ENCODE assay signal across 19 cellular contexts in the genomic region with DNA sequence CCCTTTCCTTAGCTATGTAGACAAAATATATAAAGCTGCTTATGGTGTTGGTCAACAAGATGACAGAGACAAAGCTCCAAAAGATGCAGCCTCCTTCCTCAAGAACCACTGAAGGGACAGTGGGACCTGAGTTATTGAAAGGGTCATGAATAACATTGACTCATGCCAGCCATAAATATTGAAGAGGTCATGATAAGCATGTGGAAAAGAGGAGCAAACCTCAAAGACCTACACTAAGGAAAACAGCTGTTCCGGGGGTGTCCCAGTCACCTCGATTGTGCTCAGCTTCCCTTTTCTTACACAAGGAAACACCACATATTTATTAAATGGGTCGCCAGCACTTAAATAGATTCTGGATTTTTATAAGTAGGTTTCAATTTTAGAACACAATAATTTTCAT.
A peak's percentile ranks its signal among the peaks of the same experiment; 100 is the strongest.
DNase-seq lines count a peak whose midpoint lies in the region; ATAC-seq lines count a peak whose summit lies in the region.
"Had no signal": no experiment of that assay in that cellular context is flagged by ENCODE, and none has a peak within 500 bp of the region (broad histone marks: within the 10 kb centered on the region; RNA-seq: fewer than 3 reads in every experiment).

No MANE protein-coding gene starts in this region.

- peaks cover 21% of the 10 kb centered on the region for H3K4me1 Mint-ChIP-seq in activated T-cell treated with anti-CD3 and anti-CD28 coated beads, Interleukin-2, amount 50 U/mL, for 72 hours (ENCODE audit: low read depth)
- peaks cover 8% of the 10 kb centered on the region for H3K4me1 Mint-ChIP-seq in activated T-cell treated with anti-CD3 and anti-CD28 coated beads, Interleukin-2, amount 50 U/mL, for 4 hours (ENCODE audit: low read depth)
- peaks cover 4 to 16% (median 5%) of the 10 kb centered on the region in 3 donors for H3K4me1 Mint-ChIP-seq in IgD-negative memory B cell
- H3K4me1 Mint-ChIP-seq in effector memory CD8-positive, alpha-beta T cell (ENCODE audit: low read depth in 2 of 2): peaks cover 11 to 30% of the 10 kb centered on the region in 2 donors
- peaks cover 33% of the 10 kb centered on the region for H3K4me1 Mint-ChIP-seq in stimulated activated memory B cell treated with anti-CD40 and anti-IgM and Interleukin-4, amounts not matched to agents 10 μg/mL and 1 μg/mL and 100 μg/mL, for 72 hours

- H3K27me3 Mint-ChIP-seq in activated T-cell treated with anti-CD3 and anti-CD28 coated beads, Interleukin-2, amount 50 U/mL, for 72 hours (ENCODE audit: low read depth): no peaks in the 10 kb centered on the region
- no peaks in the 10 kb centered on the region for H3K27me3 Mint-ChIP-seq in activated T-cell treated with anti-CD3 and anti-CD28 coated beads, Interleukin-2, amount 50 U/mL, for 4 hours (ENCODE audit: low read depth)
- no peaks in the 10 kb centered on the region for H3K27me3 Mint-ChIP-seq in IgD-negative memory B cell
- H3K27me3 Mint-ChIP-seq in effector memory CD8-positive, alpha-beta T cell: no peaks in the 10 kb centered on the region
- no peaks in the 10 kb centered on the region for H3K27me3 Mint-ChIP-seq in stimulated activated memory B cell treated with anti-CD40 and anti-IgM and Interleukin-4, amounts not matched to agents 10 μg/mL and 1 μg/mL and 100 μg/mL, for 72 hours

- no peak for DNase-seq in activated T-cell treated with anti-CD3 and anti-CD28 coated beads, Interleukin-2, amount 50 U/mL, for 72 hours
- no peak for DNase-seq in activated T-cell treated with anti-CD3 and anti-CD28 coated beads, Interleukin-2, amount 50 U/mL, for 4 hours
- DNase-seq in effector memory CD8-positive, alpha-beta T cell: no peak
- no peak for DNase-seq in KG1 (lab: John Stamatoyannopoulos, UW)
- DNase-seq: activated CD4-positive, CD25-positive, alpha-beta regulatory T cell; brain microvascular endothelial cell; effector memory CD4-positive, alpha-beta T cell; EL; foreskin keratinocyte; left cardiac atrium; mammary epithelial cell; MG63; NCI-H2081; NCI-H446; small intestine; stimulated activated CD4-positive, alpha-beta T cell treated with anti-CD3 and anti-CD28 coated beads, Interleukin-2, amount 100 ng/mL, for 24 hours had no signal

- H3K9me3 Mint-ChIP-seq in activated T-cell treated with anti-CD3 and anti-CD28 coated beads, Interleukin-2, amount 50 U/mL, for 72 hours: no peaks in the 10 kb centered on the region
- no peaks in the 10 kb centered on the region for H3K9me3 Mint-ChIP-seq in activated T-cell treated with anti-CD3 and anti-CD28 coated beads, Interleukin-2, amount 50 U/mL, for 4 hours
- H3K9me3 Mint-ChIP-seq in IgD-negative memory B cell: no peaks in the 10 kb centered on the region
- H3K9me3 Mint-ChIP-seq in effector memory CD8-positive, alpha-beta T cell: no peaks in the 10 kb centered on the region
- H3K9me3 Mint-ChIP-seq in stimulated activated memory B cell treated with anti-CD40 and anti-IgM and Interleukin-4, amounts not matched to agents 10 μg/mL and 1 μg/mL and 100 μg/mL, for 72 hours: no peaks in the 10 kb centered on the region

- peaks cover 9 to 49% of the 10 kb centered on the region in 2 donors for H3K36me3 Mint-ChIP-seq in activated T-cell treated with anti-CD3 and anti-CD28 coated beads, Interleukin-2, amount 50 U/mL, for 72 hours (ENCODE audit: insufficient read depth in 2 of 2)
- H3K36me3 Mint-ChIP-seq in activated T-cell treated with anti-CD3 and anti-CD28 coated beads, Interleukin-2, amount 50 U/mL, for 4 hours (ENCODE audit: insufficient read depth): peaks cover 50% of the 10 kb centered on the region
- peaks cover 4% of the 10 kb centered on the region for H3K36me3 Mint-ChIP-seq in IgD-negative memory B cell
- H3K36me3 Mint-ChIP-seq in effector memory CD8-positive, alpha-beta T cell (ENCODE audit: insufficient read depth): peaks cover 64% of the 10 kb centered on the region
- H3K36me3 Mint-ChIP-seq in stimulated activated memory B cell treated with anti-CD40 and anti-IgM and Interleukin-4, amounts not matched to agents 10 μg/mL and 1 μg/mL and 100 μg/mL, for 72 hours: peaks cover 44% of the 10 kb centered on the region

- peak overlapping the region; percentile 91 for H3K27ac Mint-ChIP-seq in activated T-cell treated with anti-CD3 and anti-CD28 coated beads, Interleukin-2, amount 50 U/mL, for 72 hours
- peak overlapping the region; percentile 35 to 43 (median 39) for H3K27ac Mint-ChIP-seq in IgD-negative memory B cell
- H3K27ac Mint-ChIP-seq in effector memory CD8-positive, alpha-beta T cell: peak overlapping the region; percentile 20 to 53
- peak overlapping the region; percentile 77 for H3K27ac Mint-ChIP-seq in stimulated activated memory B cell treated with anti-CD40 and anti-IgM and Interleukin-4, amounts not matched to agents 10 μg/mL and 1 μg/mL and 100 μg/mL, for 72 hours

- ATAC-seq in activated T-cell treated with anti-CD3 and anti-CD28 coated beads, Interleukin-2, amount 50 U/mL, for 72 hours (replicated peaks in 1 of 2): no peak
- ATAC-seq in activated T-cell treated with anti-CD3 and anti-CD28 coated beads, Interleukin-2, amount 50 U/mL, for 4 hours: no peak
- no peak for ATAC-seq in effector memory CD8-positive, alpha-beta T cell (replicated peaks)
- no peak for ATAC-seq in stimulated activated memory B cell treated with anti-CD40 and anti-IgM and Interleukin-4, amounts not matched to agents 10 μg/mL and 1 μg/mL and 100 μg/mL, for 72 hours
- ATAC-seq in HG02885 (IDR thresholded peaks at IDR 0.05; ENCODE audit: poor library complexity, unreplicated experiment): no peak
- ATAC-seq: foreskin keratinocyte, left cardiac atrium had no signal

- H3K4me3 Mint-ChIP-seq in activated T-cell treated with anti-CD3 and anti-CD28 coated beads, Interleukin-2, amount 50 U/mL, for 72 hours: no peak overlapping the region
- no peak overlapping the region for H3K4me3 Mint-ChIP-seq in activated T-cell treated with anti-CD3 and anti-CD28 coated beads, Interleukin-2, amount 50 U/mL, for 4 hours
- no peak overlapping the region for H3K4me3 Mint-ChIP-seq in IgD-negative memory B cell
- H3K4me3 Mint-ChIP-seq in effector memory CD8-positive, alpha-beta T cell: no peak overlapping the region
- no peak overlapping the region for H3K4me3 Mint-ChIP-seq in stimulated activated memory B cell treated with anti-CD40 and anti-IgM and Interleukin-4, amounts not matched to agents 10 μg/mL and 1 μg/mL and 100 μg/mL, for 72 hours

Comparison
In these comparisons a context has a peak if more than half of its experiments do, and no peak if none do; other contexts are left out.
1. H3K27ac Mint-ChIP-seq: peak in every context shown above with its lines; median percentile 91 in activated T-cell treated with anti-CD3 and anti-CD28 coated beads, Interleukin-2, amount 50 U/mL, for 72 hours; 77 in stimulated activated memory B cell treated with anti-CD40 and anti-IgM and Interleukin-4, amounts not matched to agents 10 μg/mL and 1 μg/mL and 100 μg/mL, for 72 hours; 39 in IgD-negative memory B cell; 36 in effector memory CD8-positive, alpha-beta T cell.